ENCODE assay signal across 1 cellular context in the genomic region with DNA sequence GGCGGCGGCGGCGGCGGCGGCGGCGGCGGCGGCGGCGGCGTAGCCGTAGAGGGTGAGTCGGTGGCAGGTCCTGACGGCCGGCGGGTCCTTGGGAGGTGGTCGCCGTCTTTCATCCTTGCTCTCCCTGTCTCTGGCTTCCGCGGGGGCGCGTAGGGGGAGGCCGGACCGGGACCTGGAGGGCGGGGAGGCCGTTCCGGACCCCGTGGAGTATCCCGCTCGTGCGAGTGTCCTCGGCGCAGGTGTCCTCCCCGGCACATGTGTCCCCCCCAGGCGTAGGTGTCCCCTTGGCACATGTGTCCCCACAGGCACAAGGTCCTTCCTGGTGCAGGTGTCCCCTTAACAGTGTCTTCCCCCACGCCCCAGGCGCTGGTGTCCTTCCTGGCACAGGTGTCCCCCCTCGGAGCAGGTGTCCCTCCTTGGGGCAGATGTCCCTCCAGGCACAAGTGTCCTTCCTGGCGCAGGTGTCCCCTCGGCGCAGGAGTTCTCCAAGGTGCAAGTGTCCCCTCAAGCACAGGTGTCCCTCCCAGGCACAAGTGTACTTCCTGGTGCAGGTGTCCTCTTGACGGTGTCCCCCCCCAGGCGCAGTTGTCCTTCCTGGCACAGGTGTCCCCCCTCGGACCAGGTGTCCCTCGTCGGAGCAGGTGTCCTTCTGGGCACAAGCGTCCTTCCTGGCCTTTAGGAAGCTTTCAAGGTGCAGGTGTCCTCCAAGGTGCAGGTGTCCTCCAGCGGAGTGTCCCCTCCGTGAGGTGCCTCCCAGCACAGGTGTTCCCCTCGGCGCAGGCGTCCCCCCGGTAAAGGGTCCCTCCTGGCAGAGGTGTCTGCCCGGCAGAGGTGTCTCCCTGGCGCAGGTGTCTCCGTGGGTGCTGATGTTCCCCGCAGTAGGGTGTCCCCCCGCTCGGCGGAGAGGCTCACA.
TF ChIP-seq lines count a peak whose summit lies in the region.

No MANE protein-coding gene starts in this region.

TF ChIP-seq in K562, 482 proteins besides CTCF, POLR2A, EP300 and RAD21 (continued from another document and continues in another):
- TF ChIP-seq, protein P1, sequence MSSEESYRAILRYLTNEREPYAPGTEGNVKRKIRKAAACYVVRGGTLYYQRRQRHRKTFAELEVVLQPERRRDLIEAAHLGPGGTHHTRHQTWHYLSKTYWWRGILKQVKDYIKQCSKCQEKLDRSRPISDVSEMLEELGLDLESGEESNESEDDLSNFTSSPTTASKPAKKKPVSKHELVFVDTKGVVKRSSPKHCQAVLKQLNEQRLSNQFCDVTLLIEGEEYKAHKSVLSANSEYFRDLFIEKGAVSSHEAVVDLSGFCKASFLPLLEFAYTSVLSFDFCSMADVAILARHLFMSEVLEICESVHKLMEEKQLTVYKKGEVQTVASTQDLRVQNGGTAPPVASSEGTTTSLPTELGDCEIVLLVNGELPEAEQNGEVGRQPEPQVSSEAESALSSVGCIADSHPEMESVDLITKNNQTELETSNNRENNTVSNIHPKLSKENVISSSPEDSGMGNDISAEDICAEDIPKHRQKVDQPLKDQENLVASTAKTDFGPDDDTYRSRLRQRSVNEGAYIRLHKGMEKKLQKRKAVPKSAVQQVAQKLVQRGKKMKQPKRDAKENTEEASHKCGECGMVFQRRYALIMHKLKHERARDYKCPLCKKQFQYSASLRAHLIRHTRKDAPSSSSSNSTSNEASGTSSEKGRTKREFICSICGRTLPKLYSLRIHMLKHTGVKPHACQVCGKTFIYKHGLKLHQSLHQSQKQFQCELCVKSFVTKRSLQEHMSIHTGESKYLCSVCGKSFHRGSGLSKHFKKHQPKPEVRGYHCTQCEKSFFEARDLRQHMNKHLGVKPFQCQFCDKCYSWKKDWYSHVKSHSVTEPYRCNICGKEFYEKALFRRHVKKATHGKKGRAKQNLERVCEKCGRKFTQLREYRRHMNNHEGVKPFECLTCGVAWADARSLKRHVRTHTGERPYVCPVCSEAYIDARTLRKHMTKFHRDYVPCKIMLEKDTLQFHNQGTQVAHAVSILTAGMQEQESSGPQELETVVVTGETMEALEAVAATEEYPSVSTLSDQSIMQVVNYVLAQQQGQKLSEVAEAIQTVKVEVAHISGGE (CRISPR knock-in tag; IDR thresholded peaks at IDR 0.05): peak; percentile 71 to 95 (median 71); a peak in 5 of 6 replicates
- TF ChIP-seq RBFOX2 (IDR thresholded peaks at IDR 0.05; ENCODE audit: low read depth, low read length) (peak; percentile 74), HDAC1 (IDR thresholded peaks at IDR 0.05) (peak in 1 of 2 experiments; percentile 14; a peak in 2 of 4 replicates), SIN3A (IDR thresholded peaks at IDR 0.05; ENCODE audit: borderline replicate concordance in 2 of 2, control insufficient read depth in 1 of 2, low read depth in 2 of 2, low read length in 2 of 2) (peak in 1 of 2 experiments; percentile 81; a peak in 1 of 4 replicates), SAP30 (IDR thresholded peaks at IDR 0.05; ENCODE audit: borderline replicate concordance, insufficient read depth, low read depth, low read length, poor library complexity, severe bottlenecking) (peak; percentile 33), ZNF695 (CRISPR knock-in tag; IDR thresholded peaks at IDR 0.05) (no peak), CBFA2T2 (conservative IDR thresholded peaks at IDR 0.05) (peak; percentile 36; the same call in 1 of the 2 replicates), NFATC3 (IDR thresholded peaks at IDR 0.05) (no peak), ZZZ3 (IDR thresholded peaks at IDR 0.05) (no peak), EGR1 (conservative IDR thresholded peaks at IDR 0.05) (peak; percentile 94), CBFA2T3 (IDR thresholded peaks at IDR 0.05) (no peak), KLF6 (CRISPR knock-in tag; IDR thresholded peaks at IDR 0.05; ENCODE audit: borderline replicate concordance) (no peak), ZFX (CRISPR knock-in tag; IDR thresholded peaks at IDR 0.05) (peak; percentile 19; the same call in 1 of the 2 replicates), PHB (CRISPR knock-in tag; IDR thresholded peaks at IDR 0.05) (no peak), ETS1 (conservative IDR thresholded peaks at IDR 0.05; ENCODE audit: control insufficient read depth, low read depth, low read length) (peak; percentile 54), PURB (CRISPR knock-in tag; IDR thresholded peaks at IDR 0.05; ENCODE audit: low read depth) (no peak), POLR2G (IDR thresholded peaks at IDR 0.05; ENCODE audit: low read depth, low read length) (peak; percentile 83), GABPA (tag; conservative IDR thresholded peaks at IDR 0.05; ENCODE audit: low read depth) (peak; percentile 87), KDM5B (IDR thresholded peaks at IDR 0.05; ENCODE audit: insufficient replicate concordance, low read depth, low read length) (peak; percentile 65), ETV6 (IDR thresholded peaks at IDR 0.05; ENCODE audit: borderline replicate concordance in 1 of 2, low read depth in 2 of 2, low read length in 1 of 2) (0 out of 4 replicates have a peak, but pooled peaks of 1 of the 2 experiments have one; percentile 16), ETV6 (CRISPR knock-in tag; IDR thresholded peaks at IDR 0.05; ENCODE audit: borderline replicate concordance) (no peak), ZNF239 (CRISPR knock-in tag; IDR thresholded peaks at IDR 0.05) (no peak), REST (CRISPR knock-in tag; IDR thresholded peaks at IDR 0.05; ENCODE audit: low read depth) (0 out of 2 replicates have a peak, but pooled peaks have one; percentile 19), FOXA3 (CRISPR knock-in tag; conservative IDR thresholded peaks at IDR 0.05 in 1 of 2, IDR thresholded peaks at IDR 0.05 in 1 of 2) (peak in 1 of 2 experiments; percentile 63; a peak in 1 of 4 replicates), HNRNPL (IDR thresholded peaks at IDR 0.05; ENCODE audit: low read depth, low read length) (no peak), BHLHE40 (IDR thresholded peaks at IDR 0.05; ENCODE audit: low read length) (peak; percentile 23; the same call in 1 of the 2 replicates), ZNF253 (CRISPR knock-in tag; conservative IDR thresholded peaks at IDR 0.05) (no peak), FIP1L1 (IDR thresholded peaks at IDR 0.05; ENCODE audit: low read depth, low read length, poor library complexity, severe bottlenecking) (no peak), KHSRP (IDR thresholded peaks at IDR 0.05) (no peak), EP400 (IDR thresholded peaks at IDR 0.05) (no peak), ZNF639 (CRISPR knock-in tag; conservative IDR thresholded peaks at IDR 0.05 in 1 of 2, IDR thresholded peaks at IDR 0.05 in 1 of 2) (0 out of 4 replicates have a peak, but pooled peaks of 1 of the 2 experiments have one; percentile 60), ATF2 (CRISPR knock-in tag; IDR thresholded peaks at IDR 0.05) (peak; percentile 13; the same call in 1 of the 2 replicates), NCOA1 (IDR thresholded peaks at IDR 0.05; ENCODE audit: low read depth) (peak; percentile 34; the same call in 1 of the 2 replicates), KLF16 (IDR thresholded peaks at IDR 0.05) (no peak), PHF8 (IDR thresholded peaks at IDR 0.05; ENCODE audit: borderline replicate concordance, low read length) (peak; percentile 88; the same call in 1 of the 2 replicates), IFI16 (CRISPR knock-in tag; IDR thresholded peaks at IDR 0.05) (no peak), ZNF143 (CRISPR knock-in tag; IDR thresholded peaks at IDR 0.05) (0 out of 2 replicates have a peak, but pooled peaks have one; percentile 25)
- TF ChIP-seq, protein P2, sequence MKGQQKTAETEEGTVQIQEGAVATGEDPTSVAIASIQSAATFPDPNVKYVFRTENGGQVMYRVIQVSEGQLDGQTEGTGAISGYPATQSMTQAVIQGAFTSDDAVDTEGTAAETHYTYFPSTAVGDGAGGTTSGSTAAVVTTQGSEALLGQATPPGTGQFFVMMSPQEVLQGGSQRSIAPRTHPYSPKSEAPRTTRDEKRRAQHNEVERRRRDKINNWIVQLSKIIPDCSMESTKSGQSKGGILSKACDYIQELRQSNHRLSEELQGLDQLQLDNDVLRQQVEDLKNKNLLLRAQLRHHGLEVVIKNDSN (CRISPR knock-in tag; IDR thresholded peaks at IDR 0.05): peak; percentile 33; the same call in 1 of the 2 replicates
- TF ChIP-seq, protein P3, sequence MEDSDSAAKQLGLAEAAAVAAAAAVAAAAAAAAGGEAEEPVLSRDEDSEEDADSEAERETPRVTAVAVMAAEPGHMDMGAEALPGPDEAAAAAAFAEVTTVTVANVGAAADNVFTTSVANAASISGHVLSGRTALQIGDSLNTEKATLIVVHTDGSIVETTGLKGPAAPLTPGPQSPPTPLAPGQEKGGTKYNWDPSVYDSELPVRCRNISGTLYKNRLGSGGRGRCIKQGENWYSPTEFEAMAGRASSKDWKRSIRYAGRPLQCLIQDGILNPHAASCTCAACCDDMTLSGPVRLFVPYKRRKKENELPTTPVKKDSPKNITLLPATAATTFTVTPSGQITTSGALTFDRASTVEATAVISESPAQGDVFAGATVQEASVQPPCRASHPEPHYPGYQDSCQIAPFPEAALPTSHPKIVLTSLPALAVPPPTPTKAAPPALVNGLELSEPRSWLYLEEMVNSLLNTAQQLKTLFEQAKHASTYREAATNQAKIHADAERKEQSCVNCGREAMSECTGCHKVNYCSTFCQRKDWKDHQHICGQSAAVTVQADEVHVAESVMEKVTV (CRISPR knock-in tag; IDR thresholded peaks at IDR 0.05): no peak
- TF ChIP-seq, protein P4, sequence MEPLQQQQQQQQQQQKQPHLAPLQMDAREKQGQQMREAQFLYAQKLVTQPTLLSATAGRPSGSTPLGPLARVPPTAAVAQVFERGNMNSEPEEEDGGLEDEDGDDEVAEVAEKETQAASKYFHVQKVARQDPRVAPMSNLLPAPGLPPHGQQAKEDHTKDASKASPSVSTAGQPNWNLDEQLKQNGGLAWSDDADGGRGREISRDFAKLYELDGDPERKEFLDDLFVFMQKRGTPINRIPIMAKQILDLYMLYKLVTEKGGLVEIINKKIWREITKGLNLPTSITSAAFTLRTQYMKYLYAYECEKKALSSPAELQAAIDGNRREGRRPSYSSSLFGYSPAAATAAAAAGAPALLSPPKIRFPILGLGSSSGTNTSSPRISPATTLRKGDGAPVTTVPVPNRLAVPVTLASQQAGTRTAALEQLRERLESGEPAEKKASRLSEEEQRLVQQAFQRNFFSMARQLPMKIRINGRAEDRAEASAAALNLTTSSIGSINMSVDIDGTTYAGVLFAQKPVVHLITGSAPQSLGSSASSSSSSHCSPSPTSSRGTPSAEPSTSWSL (CRISPR knock-in tag; IDR thresholded peaks at IDR 0.05; ENCODE audit: borderline replicate concordance): no peak
- TF ChIP-seq, protein P5, sequence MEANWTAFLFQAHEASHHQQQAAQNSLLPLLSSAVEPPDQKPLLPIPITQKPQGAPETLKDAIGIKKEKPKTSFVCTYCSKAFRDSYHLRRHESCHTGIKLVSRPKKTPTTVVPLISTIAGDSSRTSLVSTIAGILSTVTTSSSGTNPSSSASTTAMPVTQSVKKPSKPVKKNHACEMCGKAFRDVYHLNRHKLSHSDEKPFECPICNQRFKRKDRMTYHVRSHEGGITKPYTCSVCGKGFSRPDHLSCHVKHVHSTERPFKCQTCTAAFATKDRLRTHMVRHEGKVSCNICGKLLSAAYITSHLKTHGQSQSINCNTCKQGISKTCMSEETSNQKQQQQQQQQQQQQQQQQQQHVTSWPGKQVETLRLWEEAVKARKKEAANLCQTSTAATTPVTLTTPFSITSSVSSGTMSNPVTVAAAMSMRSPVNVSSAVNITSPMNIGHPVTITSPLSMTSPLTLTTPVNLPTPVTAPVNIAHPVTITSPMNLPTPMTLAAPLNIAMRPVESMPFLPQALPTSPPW (CRISPR knock-in tag; IDR thresholded peaks at IDR 0.05): peak; percentile 63
